In genomic region chr9:6645153-6646027, GRCh38 we compare ENCODE assay signal across 1 cellular context.
A peak's percentile ranks its signal among the peaks of the same experiment; 100 is the strongest.
TF ChIP-seq lines count a peak whose summit lies in the region.

GLDC (minus strand) TSS chr9:6645729; CDS start chr9:6645499, 230 bp downstream.

TF ChIP-seq in HEK293, 187 proteins besides CTCF, POLR2A, EP300 and RAD21 (continued from another document):
- no peak for TF ChIP-seq ZNF529 (tag by site-specific recombination; IDR thresholded peaks at IDR 0.05; ENCODE audit: insufficient replicate concordance)
- TF ChIP-seq BCL11B (tag by site-specific recombination; IDR thresholded peaks at IDR 0.05; ENCODE audit: low read depth), result no peak
- TF ChIP-seq ZNF248 (tag by site-specific recombination; IDR thresholded peaks at IDR 0.05), result no peak
- no peak for TF ChIP-seq PRDM2 (tag by site-specific recombination; IDR thresholded peaks at IDR 0.05; ENCODE audit: borderline replicate concordance)
- no peak for TF ChIP-seq PRDM6 (tag by site-specific recombination; IDR thresholded peaks at IDR 0.05)
- peak; percentile 72 for TF ChIP-seq ZEB2 (tag by site-specific recombination; IDR thresholded peaks at IDR 0.05)
- TF ChIP-seq ZBTB49 (tag by site-specific recombination; IDR thresholded peaks at IDR 0.05; ENCODE audit: low read depth), result no peak
- TF ChIP-seq ELK4 (IDR thresholded peaks at IDR 0.05; ENCODE audit: borderline replicate concordance, low read depth, low read length), result no peak
- peak; percentile 21; the same call in 1 of the 2 replicates for TF ChIP-seq GLIS1 (tag by site-specific recombination; IDR thresholded peaks at IDR 0.05)
- no peak for TF ChIP-seq ZSCAN16 (tag by site-specific recombination; IDR thresholded peaks at IDR 0.05)
- 0 out of 2 replicates have a peak, but pooled peaks have one; percentile 37 for TF ChIP-seq ZNF660 (tag by site-specific recombination; IDR thresholded peaks at IDR 0.05)
- TF ChIP-seq ZNF214 (tag by site-specific recombination; IDR thresholded peaks at IDR 0.05; ENCODE audit: borderline replicate concordance), result no peak
- no peak for TF ChIP-seq ZNF335 (tag by site-specific recombination; conservative IDR thresholded peaks at IDR 0.05)
- TF ChIP-seq OSR2 (tag by site-specific recombination; IDR thresholded peaks at IDR 0.05), result no peak
- TF ChIP-seq ZNF701 (tag by site-specific recombination; IDR thresholded peaks at IDR 0.05), result no peak
- TF ChIP-seq ZNF621 (tag by site-specific recombination; IDR thresholded peaks at IDR 0.05), result no peak
- TF ChIP-seq PRDM10 (tag by site-specific recombination; IDR thresholded peaks at IDR 0.05), result peak; percentile 85
- TF ChIP-seq IKZF3 (tag by site-specific recombination; IDR thresholded peaks at IDR 0.05), result peak; percentile 99
TF ChIP-seq in HEK293: peak in this region for 35.
